9 cellular contexts compared by ENCODE assay signal in the genomic region with DNA sequence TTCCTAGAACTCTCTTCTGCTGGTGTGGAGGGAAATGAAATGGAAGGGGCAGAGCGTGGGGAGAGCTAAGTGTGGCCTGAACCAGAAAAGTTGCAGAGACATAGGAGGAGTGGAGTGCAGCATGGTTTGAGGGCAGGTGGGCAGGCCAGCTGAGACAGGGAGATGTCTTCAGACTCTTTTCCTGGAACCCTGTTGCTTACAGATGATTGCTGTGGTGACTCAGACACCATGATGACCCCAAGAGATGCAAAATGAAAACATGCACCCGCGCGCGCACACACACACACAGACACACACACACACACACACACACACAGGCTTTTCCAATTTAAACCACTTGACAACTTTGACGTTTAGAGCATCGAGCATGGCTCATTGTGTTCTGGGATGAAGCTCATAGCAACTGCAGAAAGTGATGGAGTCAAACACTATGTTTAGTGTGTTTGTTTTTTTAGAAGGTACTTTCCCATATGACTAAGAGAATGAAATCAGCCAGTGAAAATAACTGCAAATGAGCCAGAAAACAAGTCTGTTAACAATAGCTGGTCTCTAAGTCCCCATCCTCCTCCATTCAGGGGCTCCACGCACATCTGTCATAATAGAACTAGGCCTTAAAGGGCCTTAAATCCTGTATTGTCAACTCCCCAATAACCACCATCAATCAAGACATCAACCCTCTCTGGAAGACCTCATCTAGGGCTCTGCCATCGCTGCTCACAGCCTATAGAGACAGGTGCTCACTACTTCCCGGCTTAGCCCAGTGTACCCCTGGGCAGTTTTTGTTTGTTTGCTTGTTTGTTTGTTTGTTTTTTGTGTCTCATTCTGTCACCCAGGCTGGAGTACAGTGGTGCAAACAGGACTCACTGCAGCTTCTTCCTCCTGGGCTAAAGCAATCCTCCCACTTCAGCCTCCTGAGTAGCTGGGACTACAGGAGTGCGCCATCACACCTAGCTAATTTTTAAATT. TPM values are rescaled to one million over a fixed set of nuclear protein-coding genes. Genes with fewer than 3 reads are reported as not detected.
DNase-seq lines count a peak whose midpoint lies in the region; ATAC-seq, FAIRE-seq and TF ChIP-seq lines count a peak whose summit lies in the region.
"Had no signal": no experiment of that assay in that cellular context is flagged by ENCODE, and none has a peak within 500 bp of the region (broad histone marks: within the 10 kb centered on the region; RNA-seq: fewer than 3 reads in every experiment).

No MANE protein-coding gene starts in this region.

- no peak overlapping the region for H3K4me3 Mint-ChIP-seq in CD4-positive, CD25-positive, alpha-beta regulatory T cell

- peak in 1 of 3 donors; percentile 34 for DNase-seq in CD4-positive, CD25-positive, alpha-beta regulatory T cell
- DNase-seq in HK-2 (ENCODE audit: unreplicated experiment), result peak; percentile 34
- peak; percentile 13 for DNase-seq in fibroblast of peridontal ligament (ENCODE audit: extremely low read depth)
- no peak for DNase-seq in NCI-H524 (lab: John Stamatoyannopoulos, UW)
- no peak for DNase-seq in DMS153 treated with DMSO at 0.1 percent for 48 hours (lab: John Stamatoyannopoulos, UW; ENCODE audit: unreplicated experiment)
- DNase-seq in coronary artery (ENCODE audit: low spot score), result no peak
- no peak for DNase-seq in GM19239 (ENCODE audit: insufficient read length, low spot score)

- H3K36me3 ChIP-seq in CD4-positive, CD25-positive, alpha-beta regulatory T cell (ENCODE audit: control insufficient read depth, insufficient read depth, low read length), result no peaks in the 10 kb centered on the region
- H3K36me3 ChIP-seq: adrenal gland had no signal

- no peaks in the 10 kb centered on the region for H3K9me3 Mint-ChIP-seq in CD4-positive, CD25-positive, alpha-beta regulatory T cell

- ATAC-seq in CD4-positive, CD25-positive, alpha-beta regulatory T cell (ENCODE audit: low read depth in 2 of 2), result peak; percentile 34 to 37
- peak; percentile 51 for ATAC-seq in GM19452 (IDR thresholded peaks at IDR 0.05; ENCODE audit: unreplicated experiment)

- H3K27ac ChIP-seq in CD4-positive, CD25-positive, alpha-beta regulatory T cell (ENCODE audit: insufficient read depth, low read length, poor library complexity, severe bottlenecking), result no peak overlapping the region
- peak overlapping the region in 1 of 2 donors; percentile 2 for H3K27ac ChIP-seq in coronary artery

- H3K4me1 Mint-ChIP-seq in CD4-positive, CD25-positive, alpha-beta regulatory T cell, result no peaks in the 10 kb centered on the region

- H3K36me3 Mint-ChIP-seq in CD4-positive, CD25-positive, alpha-beta regulatory T cell, result no peaks in the 10 kb centered on the region

- H3K27me3 ChIP-seq in CD4-positive, CD25-positive, alpha-beta regulatory T cell (ENCODE audit: control insufficient read depth, insufficient read depth, low read length), result no peaks in the 10 kb centered on the region
- H3K27me3 ChIP-seq: adrenal gland had no signal

- H3K9me3 ChIP-seq in CD4-positive, CD25-positive, alpha-beta regulatory T cell (ENCODE audit: control insufficient read depth in 2 of 2, low read length in 2 of 2), result no peaks in the 10 kb centered on the region
- H3K9me3 ChIP-seq: adrenal gland had no signal

- H3K4me3 ChIP-seq in CD4-positive, CD25-positive, alpha-beta regulatory T cell (ENCODE audit: low read depth, low read length), result no peak overlapping the region
- no peak overlapping the region for H3K4me3 ChIP-seq in coronary artery
- H3K4me3 ChIP-seq: adrenal gland had no signal

- H3K4me1 ChIP-seq in CD4-positive, CD25-positive, alpha-beta regulatory T cell (ENCODE audit: control insufficient read depth, insufficient read depth, low read length, poor library complexity, severe bottlenecking), result no peaks in the 10 kb centered on the region

- TF ChIP-seq CTCF in coronary artery (IDR thresholded peaks at IDR 0.05), result no peak

- H3K27ac Mint-ChIP-seq in CD4-positive, CD25-positive, alpha-beta regulatory T cell, result no peak overlapping the region

- no peak for FAIRE-seq in GM19239 (lab: Jason Lieb, UNC)

- no peaks in the 10 kb centered on the region for H3K27me3 Mint-ChIP-seq in CD4-positive, CD25-positive, alpha-beta regulatory T cell

RNA-seq across cellular contexts. Expression of gene TMOD1, which starts 9.6 kb away (rescaled TPM):
- total RNA-seq in CD4-positive, CD25-positive, alpha-beta regulatory T cell, result 3.7 TPM
- 10 to 100 TPM in 1 of 4 donors, 1 to 10 TPM in 3; 2.4 to 11.0 (median 5.5) TPM for polyA plus RNA-seq in CD4-positive, CD25-positive, alpha-beta regulatory T cell

Comparison
In these comparisons a context has a peak if more than half of its experiments do, and no peak if none do; other contexts are left out.
1. DNase-seq: peak in HK-2 (single experiment) and fibroblast of peridontal ligament (single experiment); none in NCI-H524 (0 of 2), DMS153 treated with DMSO at 0.1 percent for 48 hours (single experiment), coronary artery (single experiment) and GM19239 (single experiment).